8 cellular contexts compared by ENCODE assay signal in the genomic region with DNA sequence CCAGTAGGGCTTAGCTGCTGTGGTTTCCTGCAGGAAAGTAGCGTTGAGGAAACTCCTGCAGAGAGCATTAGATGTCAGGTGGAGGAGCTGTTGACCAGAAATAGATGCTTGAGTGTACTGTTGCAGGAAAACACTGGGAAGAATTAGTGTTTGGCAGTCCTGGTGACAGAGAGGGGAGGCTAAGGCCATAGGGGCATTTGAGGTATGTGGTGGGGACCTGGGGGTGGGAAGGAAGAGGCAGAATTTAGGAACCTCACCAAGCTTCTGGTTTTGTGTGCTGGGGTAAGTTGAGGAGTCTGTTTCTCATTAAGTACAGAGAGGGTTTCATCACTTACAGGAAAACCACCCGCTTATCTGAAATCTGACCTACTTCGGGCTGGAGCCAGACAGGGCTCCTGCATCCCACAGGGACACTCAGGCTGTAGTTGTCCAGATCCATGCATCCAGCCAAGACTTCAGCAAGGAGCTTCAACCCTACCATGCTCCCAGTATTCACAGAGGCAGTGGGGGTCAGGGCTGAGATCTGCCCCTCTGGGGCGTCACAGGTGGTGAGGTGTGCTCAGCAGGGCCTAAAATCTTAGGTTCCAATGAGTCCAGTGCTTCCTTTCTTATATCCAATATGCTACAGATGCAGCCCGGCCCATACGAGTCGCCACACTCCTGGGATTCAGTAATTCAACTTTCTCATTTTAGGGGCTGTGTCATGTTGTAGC. TPM values are rescaled to one million over a fixed set of nuclear protein-coding genes. Genes with fewer than 3 reads are reported as not detected.
A peak's percentile ranks its signal among the peaks of the same experiment; 100 is the strongest.
DNase-seq lines count a peak whose midpoint lies in the region; ATAC-seq and TF ChIP-seq lines count a peak whose summit lies in the region.

No MANE protein-coding gene starts in this region.

- H3K27me3 ChIP-seq in A673 (replicated peaks; ENCODE audit: insufficient read depth, low read depth, low read length, poor library complexity) (no peaks in the 10 kb centered on the region), foreskin keratinocyte (no peaks in the 10 kb centered on the region), ascending aorta (no peaks in the 10 kb centered on the region)

- H3K9me3 Mint-ChIP-seq in activated CD4-positive, alpha-beta memory T cell treated with anti-CD3 and anti-CD28 coated beads for 36 hours: no peaks in the 10 kb centered on the region

- no peak for ATAC-seq in foreskin keratinocyte
- no peak for ATAC-seq in GM21619 (IDR thresholded peaks at IDR 0.05; ENCODE audit: unreplicated experiment)
- ATAC-seq in HG03432 (IDR thresholded peaks at IDR 0.05; ENCODE audit: unreplicated experiment): no peak

- no peak overlapping the region for H3K4me3 Mint-ChIP-seq in activated CD4-positive, alpha-beta memory T cell treated with anti-CD3 and anti-CD28 coated beads for 36 hours

- H3K27me3 Mint-ChIP-seq in activated CD4-positive, alpha-beta memory T cell treated with anti-CD3 and anti-CD28 coated beads for 36 hours: no peaks in the 10 kb centered on the region

- BruUV-seq in A673 (replicated peaks; lab: Mats Ljungman, UMichigan): no TSS peak

- intact Hi-C loops in A673 (cut with micrococcal nuclease; ENCODE audit: unreplicated experiment) (no loop called here), ascending aorta (cut with DNase I) (no loop called here)
- intact Hi-C loops in activated CD4-positive, alpha-beta memory T cell treated with anti-CD3 and anti-CD28 coated beads for 36 hours (cut with micrococcal nuclease): no loop called here

- H3K36me3 Mint-ChIP-seq in activated CD4-positive, alpha-beta memory T cell treated with anti-CD3 and anti-CD28 coated beads for 36 hours: peaks cover 34% of the 10 kb centered on the region

- H3K36me3 ChIP-seq in A673 (ENCODE audit: insufficient read depth, low read length, poor library complexity, severe bottlenecking) (peaks cover 38% of the 10 kb centered on the region), ascending aorta (peaks cover 32 to 52% of the 10 kb centered on the region in 2 donors)

- H3K27ac ChIP-seq in A673 (ENCODE audit: low read depth, low read length, poor library complexity, severe bottlenecking) (peak overlapping the region; percentile 77), foreskin keratinocyte (no peak overlapping the region), ascending aorta (no peak overlapping the region)

- H3K9me3 ChIP-seq in A673 (ENCODE audit: low read depth, low read length, poor library complexity, severe bottlenecking) (no peaks in the 10 kb centered on the region), ascending aorta (no peaks in the 10 kb centered on the region)

- H3K4me1 Mint-ChIP-seq in activated CD4-positive, alpha-beta memory T cell treated with anti-CD3 and anti-CD28 coated beads for 36 hours (ENCODE audit: low read depth): peaks cover 32% of the 10 kb centered on the region

- TF ChIP-seq CTCF in A673 (conservative IDR thresholded peaks at IDR 0.05; ENCODE audit: low read depth, low read length) (peak; percentile 58), foreskin keratinocyte (conservative IDR thresholded peaks at IDR 0.05) (peak; percentile 28), ascending aorta (IDR thresholded peaks at IDR 0.05) (no peak)

- in situ Hi-C loops in G401 (cut with HindIII; ENCODE audit: low sequenced_read_pairs): no loop called here

- POLR2A ChIA-PET in A673 (lab: Charles Lee; ENCODE audit: low non-redundant PET): interaction anchor here (0.6 kb wide), 1 partner anchor 50 kb away, joined by 7 read pairs; no protein-coding TSS in a partner anchor
- POLR2A ChIA-PET in activated CD4-positive, alpha-beta memory T cell treated with anti-CD3 and anti-CD28 coated beads for 36 hours (lab: Charles Lee): interaction anchor here (1.1 to 3.7 kb wide), 5 partner anchors 9 to 112 kb away, joined by 4 to 29 read pairs (median 6); partner anchors contain the start of gene NTRK1

- peak overlapping the region; percentile 79 for H3K27ac Mint-ChIP-seq in activated CD4-positive, alpha-beta memory T cell treated with anti-CD3 and anti-CD28 coated beads for 36 hours

- no peak overlapping the region for H3K4me3 ChIP-seq in A673 (ENCODE audit: low read depth, low read length, poor library complexity, severe bottlenecking)
- H3K4me3 ChIP-seq in ascending aorta: no peak overlapping the region

- H3K4me1 ChIP-seq in A673 (ENCODE audit: insufficient read depth, low read length, poor library complexity, severe bottlenecking): peaks cover 54% of the 10 kb centered on the region
- H3K4me1 ChIP-seq in foreskin keratinocyte: peaks cover 8% of the 10 kb centered on the region
- no peaks in the 10 kb centered on the region for H3K4me1 ChIP-seq in ascending aorta

- DNase-seq in A673 (ENCODE audit: low spot score): peak; percentile 78
- DNase-seq in G401 (ENCODE audit: low spot score): peak; percentile 68
- no peak for DNase-seq in activated CD4-positive, alpha-beta memory T cell treated with anti-CD3 and anti-CD28 coated beads for 36 hours
- peak in 1 of 2 donors; percentile 21 for DNase-seq in foreskin keratinocyte
- DNase-seq in ascending aorta (ENCODE audit: low spot score in 2 of 2): no peak
- DNase-seq in islet precursor cell: no peak

- CTCF ChIA-PET in A673 (lab: Charles Lee): interaction anchor here (1.2 to 1.7 kb wide), 3 partner anchors 12 to 89 kb away, joined by 3 to 13 read pairs (median 4); partner anchors contain the start of gene NTRK1
- CTCF ChIA-PET in activated CD4-positive, alpha-beta memory T cell treated with anti-CD3 and anti-CD28 coated beads for 36 hours (lab: Charles Lee): interaction anchor here (0.6 to 10.4 kb wide), 9 partner anchors 12 to 125 kb away, joined by 3 to 252 read pairs (median 12); partner anchors contain the start of genes INSRR, ISG20L2, METTL25B and NTRK1

RNA-seq across cellular contexts. Expression of gene SH2D2A, which starts 15.1 kb away (rescaled TPM):
- total RNA-seq in A673 (2021): 3.5 and 6.0 TPM in 2 replicates
- 1.8 and 2.4 TPM in 2 replicates for total RNA-seq in G401 (2014; rRNA removed; shearing (Covaris generic))
- 100 to 1,000 TPM; 280 to 294 TPM for total RNA-seq in activated CD4-positive, alpha-beta memory T cell treated with anti-CD3 and anti-CD28 coated beads for 36 hours
- 8.4 and 12.1 TPM in 2 replicates for total RNA-seq in foreskin keratinocyte
- polyA plus RNA-seq in foreskin keratinocyte: 13.7 and 17.3 TPM in 2 replicates
- not detected for total RNA-seq in ascending aorta

RNA-seq across cellular contexts. Expression of gene PRCC, which starts 34.2 kb away (rescaled TPM):
- total RNA-seq in A673 (2021) (121 and 125 TPM in 2 replicates), foreskin keratinocyte (37.7 and 43.3 TPM in 2 replicates), ascending aorta (16.3 TPM)
- 45.4 and 51.1 TPM in 2 replicates for total RNA-seq in G401 (2014; rRNA removed; shearing (Covaris generic))
- 10 to 100 TPM; 58.6 to 67.2 TPM for total RNA-seq in activated CD4-positive, alpha-beta memory T cell treated with anti-CD3 and anti-CD28 coated beads for 36 hours
- polyA plus RNA-seq in foreskin keratinocyte: 54.1 and 62.2 TPM in 2 replicates

RNA-seq across cellular contexts. Expression of gene HDGF, which starts 50.1 kb away (rescaled TPM):
- total RNA-seq in A673 (2021) (477 and 536 TPM in 2 replicates), foreskin keratinocyte (430 and 481 TPM in 2 replicates), ascending aorta (153 TPM)
- 481 and 510 TPM in 2 replicates for total RNA-seq in G401 (2014; rRNA removed; shearing (Covaris generic))
- total RNA-seq in activated CD4-positive, alpha-beta memory T cell treated with anti-CD3 and anti-CD28 coated beads for 36 hours: 100 to 1,000 TPM; 357 to 365 TPM
- 386 and 479 TPM in 2 replicates for polyA plus RNA-seq in foreskin keratinocyte

RNA-seq across cellular contexts. Expression of gene INSRR, which starts 57.4 kb away (rescaled TPM):
- total RNA-seq in A673 (2021) (0.11 and 0.15 TPM in 2 replicates), foreskin keratinocyte (not detected in 2 replicates), ascending aorta (2.9 TPM)
- not detected in 2 replicates for total RNA-seq in G401 (2014; rRNA removed; shearing (Covaris generic))
- under 1 TPM; 0.05 to 0.14 TPM for total RNA-seq in activated CD4-positive, alpha-beta memory T cell treated with anti-CD3 and anti-CD28 coated beads for 36 hours
- not detected in 2 replicates for polyA plus RNA-seq in foreskin keratinocyte

RNA-seq across cellular contexts. Expression of gene NTRK1, which starts 59.1 kb away (rescaled TPM):
- 3.6 and 5.1 TPM in 2 replicates for total RNA-seq in A673 (2021)
- total RNA-seq in G401 (2014; rRNA removed; shearing (Covaris generic)): 0.81 and 1.2 TPM in 2 replicates
- 1 to 10 TPM; 6.4 to 6.7 TPM for total RNA-seq in activated CD4-positive, alpha-beta memory T cell treated with anti-CD3 and anti-CD28 coated beads for 36 hours
- total RNA-seq in foreskin keratinocyte: not detected in 2 replicates
- polyA plus RNA-seq in foreskin keratinocyte: 0.03 TPM in 1 of 2 replicates, not detected in the other
- total RNA-seq in ascending aorta: not detected

Comparison
In these comparisons a context has a peak if more than half of its experiments do, and no peak if none do; other contexts are left out.
1. DNase-seq: peak in A673 (single experiment) and G401 (single experiment); none in activated CD4-positive, alpha-beta memory T cell treated with anti-CD3 and anti-CD28 coated beads for 36 hours (single experiment), ascending aorta (0 of 2) and islet precursor cell (single experiment).
2. CTCF ChIP-seq: peak in A673 (single experiment) and foreskin keratinocyte (single experiment); none in ascending aorta (0 of 3).
3. RNA of gene SH2D2A, which starts 15.1 kb away (total RNA-seq): 280 to 294 TPM in activated CD4-positive, alpha-beta memory T cell treated with anti-CD3 and anti-CD28 coated beads for 36 hours; 8.4 to 12.1 TPM in foreskin keratinocyte, 3.5 to 6.0 TPM in A673, 1.8 to 2.4 TPM in G401 and not detected in ascending aorta (single experiment); every median in the first group is over 10 times any median in the second.